In the genomic region with DNA sequence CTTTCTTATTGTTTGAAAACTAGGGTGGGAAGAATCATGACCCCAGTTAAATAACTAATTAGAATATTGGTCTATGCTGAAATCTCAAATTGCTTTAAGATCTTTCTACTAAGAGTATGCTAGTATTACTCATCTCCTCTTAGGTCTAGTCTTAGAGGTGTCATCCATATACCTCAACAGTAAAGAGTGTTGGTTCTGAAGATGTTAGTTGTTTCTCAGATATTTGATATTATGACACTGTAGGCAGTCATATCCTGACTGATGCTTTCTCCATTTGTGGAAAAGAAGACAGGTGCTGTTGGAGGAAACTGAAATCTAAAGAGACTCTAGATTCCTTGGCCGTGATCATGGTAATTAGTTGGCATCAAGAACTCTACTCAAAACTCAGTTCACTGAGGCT, we compare ENCODE assay signal across 27 cellular contexts. TPM values are rescaled to one million over a fixed set of nuclear protein-coding genes. Genes with fewer than 3 reads are reported as not detected.
DNase-seq lines count a peak whose midpoint lies in the region; ATAC-seq and TF ChIP-seq lines count a peak whose summit lies in the region.
"Had no signal": no experiment of that assay in that cellular context is flagged by ENCODE, and none has a peak within 500 bp of the region (broad histone marks: within the 10 kb centered on the region; RNA-seq: fewer than 3 reads in every experiment).

No MANE protein-coding gene starts in this region.

- H3K79me2 ChIP-seq in mammary epithelial cell (ENCODE audit: insufficient read depth, low read length), result peaks cover 7% of the 10 kb centered on the region

- no peaks in the 10 kb centered on the region for H4K20me1 ChIP-seq in mammary epithelial cell (ENCODE audit: insufficient read depth, low read length)

- H3K4me1 Mint-ChIP-seq in activated T-helper 17 cell treated with anti-CD3 and anti-CD28 coated beads, Interleukin-2, amount 50 U/mL, for 72 hours, result peaks cover 23% of the 10 kb centered on the region
- H3K4me1 Mint-ChIP-seq in stimulated activated naive B cell treated with anti-CD40 and anti-IgM and Interleukin-4, amounts not matched to agents 10 μg/mL and 1 μg/mL and 100 μg/mL, for 72 hours, result peaks cover 16 to 25% of the 10 kb centered on the region in 2 donors

- H3K36me3 Mint-ChIP-seq in activated T-helper 17 cell treated with anti-CD3 and anti-CD28 coated beads, Interleukin-2, amount 50 U/mL, for 72 hours (ENCODE audit: low read depth), result peaks cover 42% of the 10 kb centered on the region
- H3K36me3 Mint-ChIP-seq in stimulated activated naive B cell treated with anti-CD40 and anti-IgM and Interleukin-4, amounts not matched to agents 10 μg/mL and 1 μg/mL and 100 μg/mL, for 72 hours, result peaks cover 24 to 46% of the 10 kb centered on the region in 2 donors

- H3K9ac ChIP-seq in mammary epithelial cell (ENCODE audit: insufficient read depth, low read length), result no peak overlapping the region
- H3K9ac ChIP-seq: SK-N-SH had no signal

- no peak overlapping the region for H3K27ac ChIP-seq in mammary epithelial cell (ENCODE audit: insufficient read depth, low read depth, low read length)
- no peak overlapping the region for H3K27ac ChIP-seq in breast epithelium
- H3K27ac ChIP-seq: dorsolateral prefrontal cortex, neutrophil, prostate gland, RWPE1, sigmoid colon, suprapubic skin, uterus had no signal

- in situ Hi-C loops in mammary epithelial cell (cut with MboI; ENCODE audit: low sequenced_read_pairs in 2 of 2), result no loop called here

- CTCF ChIA-PET in mammary epithelial cell (lab: Charles Lee; ENCODE audit: low non-redundant PET), result no interaction called here

- TF ChIP-seq CTCF in mammary epithelial cell (conservative IDR thresholded peaks at IDR 0.05 in 1 of 2, IDR thresholded peaks at IDR 0.05 in 1 of 2; ENCODE audit: extremely low read depth in 1 of 2, insufficient read depth in 1 of 2, low read depth in 1 of 2, low read length in 2 of 2) (no peak), breast epithelium (IDR thresholded peaks at IDR 0.05) (no peak), GM10266 (IDR thresholded peaks at IDR 0.05; ENCODE audit: control insufficient read depth, insufficient read depth, low read depth, missing control alignments) (no peak)

- H3K27me3 Mint-ChIP-seq in activated T-helper 17 cell treated with anti-CD3 and anti-CD28 coated beads, Interleukin-2, amount 50 U/mL, for 72 hours, result no peaks in the 10 kb centered on the region
- H3K27me3 Mint-ChIP-seq in stimulated activated naive B cell treated with anti-CD40 and anti-IgM and Interleukin-4, amounts not matched to agents 10 μg/mL and 1 μg/mL and 100 μg/mL, for 72 hours, result no peaks in the 10 kb centered on the region
- H3K27me3 Mint-ChIP-seq: IgD-negative memory B cell had no signal

- H3K36me3 ChIP-seq in mammary epithelial cell (ENCODE audit: insufficient read depth, low read length), result no peaks in the 10 kb centered on the region
- H3K36me3 ChIP-seq in breast epithelium, result no peaks in the 10 kb centered on the region
- H3K36me3 ChIP-seq: prostate gland, sigmoid colon, suprapubic skin, uterus had no signal

- TF ChIP-seq POLR2A in breast epithelium (IDR thresholded peaks at IDR 0.05), result no peak

- H3K4me3 ChIP-seq in mammary epithelial cell (replicated peaks in 1 of 3; ENCODE audit: insufficient read depth in 1 of 3, low read depth in 2 of 3, low read length in 3 of 3), result no peak overlapping the region
- H3K4me3 ChIP-seq in breast epithelium, result no peak overlapping the region
- H3K4me3 ChIP-seq: dorsolateral prefrontal cortex, prostate gland, sigmoid colon, suprapubic skin, uterus had no signal

- peak overlapping the region; percentile 84 for H3K27ac Mint-ChIP-seq in activated T-helper 17 cell treated with anti-CD3 and anti-CD28 coated beads, Interleukin-2, amount 50 U/mL, for 72 hours
- no peak overlapping the region for H3K27ac Mint-ChIP-seq in stimulated activated naive B cell treated with anti-CD40 and anti-IgM and Interleukin-4, amounts not matched to agents 10 μg/mL and 1 μg/mL and 100 μg/mL, for 72 hours
- H3K27ac Mint-ChIP-seq: HFFc6 had no signal

- no peaks in the 10 kb centered on the region for H3K9me3 Mint-ChIP-seq in activated T-helper 17 cell treated with anti-CD3 and anti-CD28 coated beads, Interleukin-2, amount 50 U/mL, for 72 hours
- peaks cover 0 to 8% of the 10 kb centered on the region in 2 donors for H3K9me3 Mint-ChIP-seq in stimulated activated naive B cell treated with anti-CD40 and anti-IgM and Interleukin-4, amounts not matched to agents 10 μg/mL and 1 μg/mL and 100 μg/mL, for 72 hours
- H3K9me3 Mint-ChIP-seq: HFFc6 had no signal

- peak; percentile 59 for DNase-seq in mammary epithelial cell
- DNase-seq in breast epithelium (ENCODE audit: low spot score in 2 of 2), result no peak
- peak; percentile 46 for DNase-seq in kidney tubule cell (ENCODE audit: low spot score)
- DNase-seq in GM10266 (ENCODE audit: extremely low spot score), result no peak
- DNase-seq in NOMO-1 (lab: John Stamatoyannopoulos, UW; ENCODE audit: unreplicated experiment in 2 of 2), result no peak
- DNase-seq in stimulated activated naive B cell treated with anti-CD40 and anti-IgM and Interleukin-4, amounts not matched to agents 10 μg/mL and 1 μg/mL and 100 μg/mL, for 72 hours, result no peak
- DNase-seq: activated CD4-positive, alpha-beta T cell treated with anti-CD3 and anti-CD28 coated beads, Interleukin-2, amount 50 U/mL, for 1 hour; activated gamma-delta T cell; aorta; C1 segment of cervical spinal cord; central memory CD4-positive, alpha-beta T cell; dorsolateral prefrontal cortex; head of caudate nucleus; HFFc6; kidney glomerular epithelial cell; NCI-H1105; NCI-H2029; NCI-H69; sigmoid colon; SK-N-SH; uterus had no signal

- H3K27me3 ChIP-seq in mammary epithelial cell (ENCODE audit: insufficient read depth, low read length) (no peaks in the 10 kb centered on the region), breast epithelium (no peaks in the 10 kb centered on the region)
- H3K27me3 ChIP-seq: dorsolateral prefrontal cortex, neutrophil, sigmoid colon, suprapubic skin, uterus had no signal

- intact Hi-C loops in mammary epithelial cell (cut with micrococcal nuclease) (no loop called here), breast epithelium (cut with DNase I; ENCODE audit: low total_unique reads) (no loop called here)

- WGBS in mammary epithelial cell (ENCODE audit: low coverage, missing lambda C conversion rate), result 72% methylated on average over 1 of the region's 1 CpG

- H3K4me1 ChIP-seq in mammary epithelial cell (ENCODE audit: insufficient read depth, low read length) (peaks cover 32% of the 10 kb centered on the region), breast epithelium (no peaks in the 10 kb centered on the region)
- H3K4me1 ChIP-seq: prostate gland, uterus had no signal

- no peak overlapping the region for H3K4me2 ChIP-seq in mammary epithelial cell (ENCODE audit: insufficient read depth, low read depth, low read length)
- H3K4me2 ChIP-seq: SK-N-SH had no signal

- H2AFZ ChIP-seq in mammary epithelial cell (ENCODE audit: low read depth, low read length), result no peak overlapping the region

- H3K9me3 ChIP-seq in mammary epithelial cell (replicated peaks; ENCODE audit: insufficient read depth, low read length), result no peaks in the 10 kb centered on the region
- no peaks in the 10 kb centered on the region for H3K9me3 ChIP-seq in breast epithelium
- H3K9me3 ChIP-seq: neutrophil, prostate gland, sigmoid colon, SK-N-SH, suprapubic skin, uterus had no signal

- BruUV-seq in mammary epithelial cell (replicated peaks; lab: Mats Ljungman, UMichigan), result no TSS peak

- peak; percentile 77 for ATAC-seq in activated T-helper 17 cell treated with anti-CD3 and anti-CD28 coated beads, Interleukin-2, amount 50 U/mL, for 72 hours (replicated peaks)
- no peak for ATAC-seq in stimulated activated naive B cell treated with anti-CD40 and anti-IgM and Interleukin-4, amounts not matched to agents 10 μg/mL and 1 μg/mL and 100 μg/mL, for 72 hours (replicated peaks)

- peak overlapping the region; percentile 56 for H3K4me3 Mint-ChIP-seq in activated T-helper 17 cell treated with anti-CD3 and anti-CD28 coated beads, Interleukin-2, amount 50 U/mL, for 72 hours
- H3K4me3 Mint-ChIP-seq in stimulated activated naive B cell treated with anti-CD40 and anti-IgM and Interleukin-4, amounts not matched to agents 10 μg/mL and 1 μg/mL and 100 μg/mL, for 72 hours, result no peak overlapping the region
- H3K4me3 Mint-ChIP-seq: HFFc6, IgD-negative memory B cell had no signal

- dilution Hi-C loops in mammary epithelial cell (cut with HindIII; ENCODE audit: low sequenced_read_pairs), result no loop called here

RNA-seq across cellular contexts. Expression of gene BPGM, which starts 21.2 kb away (rescaled TPM):
- 10 to 100 TPM; 21.3 to 55.2 TPM for total RNA-seq in mammary epithelial cell
- 15.1 TPM for polyA plus RNA-seq in mammary epithelial cell
- 5.8 TPM for polyA minus RNA-seq in mammary epithelial cell
- total RNA-seq in breast epithelium, result 10 to 100 TPM; 12.3 to 18.7 (median 16.4) TPM
- 10 to 100 TPM; 17.2 to 20.7 TPM for total RNA-seq in activated T-helper 17 cell treated with anti-CD3 and anti-CD28 coated beads, Interleukin-2, amount 50 U/mL, for 72 hours

Comparison
In these comparisons a context has a peak if more than half of its experiments do, and no peak if none do; other contexts are left out.
1. DNase-seq: peak in mammary epithelial cell (single experiment) and kidney tubule cell (single experiment); none in breast epithelium (0 of 2), GM10266 (single experiment), NOMO-1 (0 of 2) and stimulated activated naive B cell treated with anti-CD40 and anti-IgM and Interleukin-4, amounts not matched to agents 10 μg/mL and 1 μg/mL and 100 μg/mL, for 72 hours (single experiment).